Comparison of ENCODE assay signal across 4 cellular contexts in the genomic region with DNA sequence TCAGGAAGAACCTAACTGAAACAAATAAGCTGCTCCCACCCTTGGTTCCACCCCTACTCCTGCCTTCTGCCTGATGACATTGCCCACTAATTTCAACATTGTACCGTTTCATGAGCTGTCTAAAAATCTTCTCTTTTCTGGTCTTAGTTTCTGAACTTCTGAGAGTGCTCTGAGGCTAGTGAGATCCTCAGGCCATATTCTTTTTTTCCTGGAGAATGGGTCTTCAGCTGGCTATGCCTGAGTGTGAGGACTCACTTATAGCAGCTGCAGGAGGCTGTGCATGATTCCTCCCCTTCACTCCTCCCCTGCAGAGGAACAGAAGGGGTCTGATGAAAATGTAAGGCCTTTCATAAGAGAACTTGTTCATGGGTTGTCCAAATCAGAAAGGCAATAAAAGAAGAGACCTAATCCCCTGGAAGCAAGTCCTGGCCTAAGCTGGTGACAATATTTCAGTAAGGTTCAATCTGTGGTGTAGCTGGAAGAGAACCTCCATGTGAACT.
"Had no signal": no experiment of that assay in that cellular context is flagged by ENCODE, and none has a peak within 500 bp of the region (broad histone marks: within the 10 kb centered on the region; RNA-seq: fewer than 3 reads in every experiment).

No MANE protein-coding gene starts in this region.

- H3K27ac Mint-ChIP-seq: stimulated activated naive CD8-positive, alpha-beta T cell treated with anti-CD3 and anti-CD28 coated beads, Interleukin-15, Interleukin-2, amounts not matched to agents 100 ng/mL and 50 ng/mL, for 24 hours had no signal

- DNase-seq: amniotic stem cell; central memory CD4-positive, alpha-beta T cell had no signal

- ATAC-seq: mucosa of descending colon had no signal

- H3K9me3 ChIP-seq: mucosa of descending colon had no signal

- H3K4me3 ChIP-seq: mucosa of descending colon had no signal

- H3K9me3 Mint-ChIP-seq: stimulated activated naive CD8-positive, alpha-beta T cell treated with anti-CD3 and anti-CD28 coated beads, Interleukin-15, Interleukin-2, amounts not matched to agents 100 ng/mL and 50 ng/mL, for 24 hours had no signal

- H3K4me3 Mint-ChIP-seq: stimulated activated naive CD8-positive, alpha-beta T cell treated with anti-CD3 and anti-CD28 coated beads, Interleukin-15, Interleukin-2, amounts not matched to agents 100 ng/mL and 50 ng/mL, for 24 hours had no signal
